ENCODE assay signal across 15 cellular contexts in the genomic region with DNA sequence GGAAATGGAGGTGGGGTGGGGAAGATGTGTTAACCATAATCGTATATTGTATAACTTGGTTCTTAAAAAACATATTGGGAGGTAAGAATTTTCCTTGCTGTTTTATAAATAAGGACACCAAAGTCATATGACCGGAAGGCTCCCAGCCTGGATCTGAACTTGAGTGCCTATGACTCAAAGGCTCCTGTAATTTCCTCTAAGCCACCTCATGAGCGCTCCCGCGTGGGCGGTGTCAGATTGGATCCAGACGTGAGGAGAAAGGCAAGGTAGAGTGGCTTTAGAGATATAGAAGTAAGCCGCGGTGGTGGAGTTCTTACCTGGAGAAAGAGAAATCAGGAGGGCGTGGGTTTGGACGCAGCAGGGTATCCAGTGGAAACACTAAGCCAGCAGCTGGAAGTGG.
DNase-seq lines count a peak whose midpoint lies in the region; ATAC-seq and TF ChIP-seq lines count a peak whose summit lies in the region.
"Had no signal": no experiment of that assay in that cellular context is flagged by ENCODE, and none has a peak within 500 bp of the region (broad histone marks: within the 10 kb centered on the region; RNA-seq: fewer than 3 reads in every experiment).

No MANE protein-coding gene starts in this region.

- no peaks in the 10 kb centered on the region for H3K27me3 ChIP-seq in BE2C
- H3K27me3 ChIP-seq: body of pancreas had no signal

- no peaks in the 10 kb centered on the region for H3K36me3 ChIP-seq in BE2C

- H3K9me3 ChIP-seq in BE2C: no peaks in the 10 kb centered on the region

- DNase-seq in ELR (ENCODE audit: low read depth) (peak; percentile 88), RPMI7951 (ENCODE audit: low read depth) (peak; percentile 49), epithelial cell of esophagus (ENCODE audit: low read depth) (peak; percentile 85), pulmonary artery endothelial cell (ENCODE audit: low read depth, low spot score) (peak; percentile 27), BE2C (no peak), omental fat pad (ENCODE audit: low spot score) (no peak)
- DNase-seq: activated CD4-positive, alpha-beta T cell treated with anti-CD3 and anti-CD28 coated beads, Interleukin-2, amount 50 U/mL, for 1 hour; body of pancreas; CD8-positive, alpha-beta memory T cell; NCI-H1436; NCI-H526 treated with DMSO at 0.1 percent for 48 hours; RPMI8226 had no signal

- TF ChIP-seq CTCF in epithelial cell of esophagus (IDR thresholded peaks at IDR 0.05; ENCODE audit: insufficient read depth, low read depth, low read length, missing control alignments): no peak
- no peak for TF ChIP-seq CTCF in BE2C (IDR thresholded peaks at IDR 0.05; ENCODE audit: low read depth, low read length)
- no peak for TF ChIP-seq CTCF in omental fat pad (IDR thresholded peaks at IDR 0.05)

- H3K4me3 ChIP-seq in epithelial cell of esophagus (ENCODE audit: low read length): no peak overlapping the region
- no peak overlapping the region for H3K4me3 ChIP-seq in BE2C (ENCODE audit: low read depth, low read length)
- H3K4me3 ChIP-seq: body of pancreas had no signal

- ATAC-seq in GM19035 (IDR thresholded peaks at IDR 0.05; ENCODE audit: unreplicated experiment) (no peak), GM18519 (IDR thresholded peaks at IDR 0.05; ENCODE audit: low FRiP score, unreplicated experiment) (no peak), omental fat pad (ENCODE audit: low FRiP score) (no peak)
- ATAC-seq: body of pancreas, HepG2 had no signal

- no peaks in the 10 kb centered on the region for H3K4me1 ChIP-seq in BE2C
- H3K4me1 ChIP-seq: body of pancreas had no signal

Comparison
In these comparisons a context has a peak if more than half of its experiments do, and no peak if none do; other contexts are left out.
1. DNase-seq: peak in ELR (single experiment), RPMI7951 (single experiment), epithelial cell of esophagus (single experiment) and pulmonary artery endothelial cell (single experiment); none in BE2C (single experiment) and omental fat pad (single experiment).